Comparison of ENCODE assay signal across 34 cellular contexts in the genomic region with DNA sequence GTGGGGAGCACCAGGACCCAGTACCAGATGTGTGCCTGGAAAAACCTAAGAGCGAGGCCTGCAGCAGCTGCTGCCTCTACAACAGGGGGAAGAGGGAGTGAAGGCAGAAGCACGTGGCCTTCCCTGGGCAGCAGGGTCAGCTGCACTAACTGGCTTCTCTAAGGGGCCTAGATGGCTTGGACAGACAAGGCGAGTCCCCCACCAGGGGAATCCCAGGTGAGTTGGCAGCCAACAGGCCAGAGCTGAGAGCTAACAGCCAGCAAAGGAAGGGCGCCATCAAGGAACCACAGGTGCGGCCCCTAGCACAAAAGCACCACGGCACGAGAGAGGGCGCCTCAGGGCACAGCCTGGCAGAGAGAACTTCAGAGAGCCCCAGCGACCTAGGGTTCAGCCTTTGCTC. TPM values are rescaled to one million over a fixed set of nuclear protein-coding genes. Genes with fewer than 3 reads are reported as not detected.
"Had no signal": no experiment of that assay in that cellular context is flagged by ENCODE, and none has a peak within 500 bp of the region (broad histone marks: within the 10 kb centered on the region; RNA-seq: fewer than 3 reads in every experiment).

No MANE protein-coding gene starts in this region.

- H3K27ac ChIP-seq: breast epithelium, esophagus muscularis mucosa, foreskin keratinocyte, pancreas, psoas muscle, transverse colon, VCaP had no signal

- H3K27me3 ChIP-seq: breast epithelium, pancreas, sigmoid colon, transverse colon had no signal

- H3K27ac Mint-ChIP-seq: activated T-helper 1 cell treated with anti-CD3 and anti-CD28 coated beads, Interleukin-12 subunit alpha, Interleukin-12 subunit beta, Interleukin-2, Interleukin-4 antibody, amounts not matched to agents 30 ng/mL and 10 ng/mL and 1 ng/mL, durations not matched to agents 14 hours and 24 hours and 36 hours; nephron progenitor cell; stimulated activated memory B cell treated with anti-CD40 and anti-IgM and Interleukin-4, amounts not matched to agents 10 μg/mL and 1 μg/mL and 100 μg/mL, for 72 hours; stimulated activated naive CD8-positive, alpha-beta T cell treated with anti-CD3 and anti-CD28 coated beads, Interleukin-15, amount 100 ng/mL, for 72 hours; T-helper 1 cell treated with Interleukin-12 subunit alpha and Interleukin-12 subunit beta and Interleukin-4 antibody, amounts not matched to agents 30 μg/mL and 1 μg/mL, for 36 hours had no signal

- H3K9me3 Mint-ChIP-seq: activated T-helper 1 cell treated with anti-CD3 and anti-CD28 coated beads, Interleukin-12 subunit alpha, Interleukin-12 subunit beta, Interleukin-2, Interleukin-4 antibody, amounts not matched to agents 30 ng/mL and 10 ng/mL and 1 ng/mL, durations not matched to agents 14 hours and 24 hours and 36 hours; central memory CD8-positive, alpha-beta T cell; stimulated activated memory B cell treated with anti-CD40 and anti-IgM and Interleukin-4, amounts not matched to agents 10 μg/mL and 1 μg/mL and 100 μg/mL, for 72 hours; stimulated activated naive CD8-positive, alpha-beta T cell treated with anti-CD3 and anti-CD28 coated beads, Interleukin-15, amount 100 ng/mL, for 72 hours; T-helper 1 cell treated with Interleukin-12 subunit alpha and Interleukin-12 subunit beta and Interleukin-4 antibody, amounts not matched to agents 30 μg/mL and 1 μg/mL, for 36 hours had no signal

- H3K4me1 ChIP-seq: breast epithelium, foreskin keratinocyte, pancreas, psoas muscle, transverse colon had no signal

- DNase-seq: activated CD4-positive, alpha-beta T cell treated with anti-CD3 and anti-CD28 coated beads for 48 hours; activated CD4-positive, alpha-beta T cell treated with anti-CD3 and anti-CD28 coated beads, Interleukin-2, amount 50 U/mL, for 48 hours; activated CD8-positive, alpha-beta memory T cell treated with anti-CD3 and anti-CD28 coated beads for 24 hours; activated gamma-delta T cell treated with Interleukin-2 at 50 U/mL for 16 hours; activated naive CD4-positive, alpha-beta T cell treated with anti-CD3 and anti-CD28 coated beads, Interleukin-2, amount 50 U/mL, for 16 hours; activated T-cell treated with anti-CD3 and anti-CD28 coated beads, Interleukin-2, amount 50 U/mL, for 1 hour; dermis blood vessel endothelial cell; effector CD4-positive, alpha-beta T cell; foreskin keratinocyte; left ventricle myocardium superior; mammary epithelial cell; nephron progenitor cell; nucleus accumbens; psoas muscle; sigmoid colon; small intestine; stimulated activated CD4-positive, alpha-beta T cell treated with anti-CD3 and anti-CD28 coated beads, Interleukin-1b, Interleukin-23, amount 100 ng/mL, for 48 hours; stimulated activated CD4-positive, alpha-beta T cell treated with anti-CD3 and anti-CD28 coated beads, Interleukin-4, amount 100 ng/mL, for 4 hours; stimulated activated CD8-positive, alpha-beta memory T cell treated with anti-CD3 and anti-CD28 coated beads, Interleukin-4, amount 100 ng/mL, for 48 hours; stimulated activated naive CD8-positive, alpha-beta T cell treated with anti-CD3 and anti-CD28 coated beads, Interleukin-15, amount 100 ng/mL, for 72 hours; SW 1271; T-helper 9 cell; transverse colon had no signal

- H3K4me1 Mint-ChIP-seq: stimulated activated memory B cell treated with anti-CD40 and anti-IgM and Interleukin-4, amounts not matched to agents 10 μg/mL and 1 μg/mL and 100 μg/mL, for 72 hours had no signal

- H3K36me3 Mint-ChIP-seq: stimulated activated memory B cell treated with anti-CD40 and anti-IgM and Interleukin-4, amounts not matched to agents 10 μg/mL and 1 μg/mL and 100 μg/mL, for 72 hours had no signal

- H3K4me3 ChIP-seq: breast epithelium, esophagus muscularis mucosa, pancreas, psoas muscle, sigmoid colon, transverse colon had no signal

- H3K9me3 ChIP-seq: breast epithelium, esophagus muscularis mucosa, pancreas, psoas muscle, sigmoid colon, transverse colon had no signal

- H3K36me3 ChIP-seq: breast epithelium, esophagus muscularis mucosa, pancreas, sigmoid colon, transverse colon had no signal

- H3K4me3 Mint-ChIP-seq: activated T-helper 1 cell treated with anti-CD3 and anti-CD28 coated beads, Interleukin-12 subunit alpha, Interleukin-12 subunit beta, Interleukin-2, Interleukin-4 antibody, amounts not matched to agents 30 ng/mL and 10 ng/mL and 1 ng/mL, durations not matched to agents 14 hours and 24 hours and 36 hours; central memory CD8-positive, alpha-beta T cell; nephron progenitor cell; stimulated activated memory B cell treated with anti-CD40 and anti-IgM and Interleukin-4, amounts not matched to agents 10 μg/mL and 1 μg/mL and 100 μg/mL, for 72 hours; stimulated activated naive CD8-positive, alpha-beta T cell treated with anti-CD3 and anti-CD28 coated beads, Interleukin-15, amount 100 ng/mL, for 72 hours; T-helper 1 cell treated with Interleukin-12 subunit alpha and Interleukin-12 subunit beta and Interleukin-4 antibody, amounts not matched to agents 30 μg/mL and 1 μg/mL, for 36 hours had no signal

- ATAC-seq: activated CD4-positive, CD25-positive, alpha-beta regulatory T cell treated with anti-CD3 and anti-CD28 coated beads, Interleukin-2, amount 50 U/mL, for 24 hours; foreskin keratinocyte; left ventricle myocardium superior; pancreas; psoas muscle; stimulated activated memory B cell treated with anti-CD40 and anti-IgM and Interleukin-4, amounts not matched to agents 10 μg/mL and 1 μg/mL and 100 μg/mL, for 72 hours; stimulated activated naive CD8-positive, alpha-beta T cell treated with anti-CD3 and anti-CD28 coated beads, Interleukin-15, amount 100 ng/mL, for 72 hours had no signal

RNA-seq across cellular contexts. Expression of gene MAL, which starts 19.8 kb away (rescaled TPM):
- total RNA-seq: foreskin keratinocyte, glomerular endothelial cell, mammary epithelial cell, temporal lobe had no signal
